In genomic region chr1:72649974-72650373, GRCh38 we compare ENCODE assay signal across 27 cellular contexts.
A peak's percentile ranks its signal among the peaks of the same experiment; 100 is the strongest.
DNase-seq lines count a peak whose midpoint lies in the region; FAIRE-seq and TF ChIP-seq lines count a peak whose summit lies in the region.
"Had no signal": no experiment of that assay in that cellular context is flagged by ENCODE, and none has a peak within 500 bp of the region (broad histone marks: within the 10 kb centered on the region; RNA-seq: fewer than 3 reads in every experiment).

No MANE protein-coding gene starts in this region.

- peaks cover 14% of the 10 kb centered on the region for H3K27me3 ChIP-seq in astrocyte (ENCODE audit: insufficient read depth, low read length)
- H3K27me3 ChIP-seq in skeletal muscle satellite cell (ENCODE audit: control insufficient read depth, insufficient read depth, low read length), result no peaks in the 10 kb centered on the region
- H3K27me3 ChIP-seq: heart right ventricle, spleen, testis had no signal

- H3K4me1 ChIP-seq in astrocyte (ENCODE audit: insufficient read depth, low read length) (no peaks in the 10 kb centered on the region), skeletal muscle satellite cell (ENCODE audit: control insufficient read depth, insufficient read depth, low read length) (peaks cover 19% of the 10 kb centered on the region)
- H3K4me1 ChIP-seq: heart right ventricle, spleen, uterus had no signal

- FAIRE-seq in astrocyte (lab: Jason Lieb, UNC), result no peak
- FAIRE-seq: G401.6, H1 had no signal

- H3K27me3 Mint-ChIP-seq in astrocyte (ENCODE audit: low read depth, unreplicated experiment), result no peaks in the 10 kb centered on the region
- H3K27me3 Mint-ChIP-seq: activated CD4-positive, alpha-beta T cell treated with anti-CD3 and anti-CD28 coated beads for 36 hours had no signal

- H3K9me3 ChIP-seq in astrocyte (ENCODE audit: insufficient read depth, low read depth, low read length), result no peaks in the 10 kb centered on the region
- H3K9me3 ChIP-seq in skeletal muscle satellite cell (replicated peaks; ENCODE audit: low read length), result no peaks in the 10 kb centered on the region
- H3K9me3 ChIP-seq: heart right ventricle, testis, uterus had no signal

- H3K4me1 Mint-ChIP-seq in astrocyte (ENCODE audit: low read depth, unreplicated experiment), result no peaks in the 10 kb centered on the region
- H3K4me1 Mint-ChIP-seq: activated CD4-positive, alpha-beta T cell treated with anti-CD3 and anti-CD28 coated beads for 36 hours had no signal

- no peaks in the 10 kb centered on the region for H3K36me3 ChIP-seq in astrocyte (ENCODE audit: insufficient read depth, low read length)
- H3K36me3 ChIP-seq in skeletal muscle satellite cell (ENCODE audit: insufficient read depth, low read length), result no peaks in the 10 kb centered on the region
- H3K36me3 ChIP-seq: heart right ventricle, spleen, uterus had no signal

- no peak overlapping the region for H3K27ac Mint-ChIP-seq in astrocyte (ENCODE audit: unreplicated experiment)
- H3K27ac Mint-ChIP-seq: activated CD4-positive, alpha-beta T cell treated with anti-CD3 and anti-CD28 coated beads for 36 hours; CD8-positive, alpha-beta T cell; endodermal cell; T-helper 1 cell treated with Interleukin-12 subunit alpha and Interleukin-12 subunit beta and Interleukin-4 antibody, amounts not matched to agents 30 μg/mL and 1 μg/mL, for 36 hours had no signal

- H3K9me3 Mint-ChIP-seq in astrocyte (ENCODE audit: unreplicated experiment), result no peaks in the 10 kb centered on the region
- H3K9me3 Mint-ChIP-seq: CD8-positive, alpha-beta T cell; endodermal cell; T-helper 1 cell treated with Interleukin-12 subunit alpha and Interleukin-12 subunit beta and Interleukin-4 antibody, amounts not matched to agents 30 μg/mL and 1 μg/mL, for 36 hours had no signal

- H3K4me3 Mint-ChIP-seq in astrocyte (ENCODE audit: unreplicated experiment), result no peak overlapping the region
- H3K4me3 Mint-ChIP-seq: activated CD4-positive, alpha-beta T cell treated with anti-CD3 and anti-CD28 coated beads for 36 hours; CD8-positive, alpha-beta T cell; endodermal cell; T-helper 1 cell treated with Interleukin-12 subunit alpha and Interleukin-12 subunit beta and Interleukin-4 antibody, amounts not matched to agents 30 μg/mL and 1 μg/mL, for 36 hours had no signal

- no peak overlapping the region for H3K27ac ChIP-seq in astrocyte (ENCODE audit: low read depth, low read length)
- H3K27ac ChIP-seq: coronary artery, heart right ventricle, spleen, testis, uterus had no signal

- H2AFZ ChIP-seq in astrocyte (ENCODE audit: low read depth, low read length), result no peak overlapping the region

- no peak overlapping the region for H3K4me3 ChIP-seq in astrocyte (ENCODE audit: insufficient read depth, low read depth, low read length)
- H3K4me3 ChIP-seq in fibroblast of pulmonary artery (replicated peaks; ENCODE audit: low read depth, low read length), result no peak overlapping the region
- H3K4me3 ChIP-seq in skeletal muscle satellite cell (ENCODE audit: low read length), result no peak overlapping the region
- H3K4me3 ChIP-seq: coronary artery, heart right ventricle, spleen, testis, uterus had no signal

- DNase-seq in ELR (ENCODE audit: low read depth) (peak; percentile 8), astrocyte (ENCODE audit: low read depth) (peak; percentile 8), fibroblast of pulmonary artery (ENCODE audit: low read depth) (peak; percentile 6), T-helper 1 cell (no peak), NCI-H2081 (lab: John Stamatoyannopoulos, UW) (no peak), NCI-H2227 (lab: John Stamatoyannopoulos, UW; ENCODE audit: unreplicated experiment) (no peak)
- DNase-seq: activated CD4-positive, alpha-beta T cell treated with anti-CD3 and anti-CD28 coated beads for 36 hours; activated CD8-positive, alpha-beta memory T cell treated with anti-CD3 and anti-CD28 coated beads for 24 hours; activated T-cell treated with anti-CD3 and anti-CD28 coated beads, Interleukin-2, amount 50 U/mL, for 1 hour; CD8-positive, alpha-beta T cell; endodermal cell; heart right ventricle; KBM-7; left cardiac atrium; mesendoderm; NCI-H1436 treated with DMSO at 0.1 percent for 48 hours; NCI-H526; stimulated activated CD4-positive, alpha-beta T cell treated with anti-CD3 and anti-CD28 coated beads, Interleukin-2, amount 100 ng/mL, for 48 hours; stimulated activated naive CD4-positive, alpha-beta T cell; testis; uterus had no signal

- no peaks in the 10 kb centered on the region for H3K79me2 ChIP-seq in astrocyte (ENCODE audit: insufficient read depth, low read length)

- H3K9ac ChIP-seq in astrocyte (ENCODE audit: low read length), result no peak overlapping the region
- H3K9ac ChIP-seq in skeletal muscle satellite cell (ENCODE audit: low read depth, low read length), result no peak overlapping the region

- TF ChIP-seq CTCF in astrocyte (IDR thresholded peaks at IDR 0.05; ENCODE audit: insufficient read depth, low read depth, low read length) (no peak), fibroblast of pulmonary artery (IDR thresholded peaks at IDR 0.05; ENCODE audit: low read length, missing control alignments) (no peak)

- no peaks in the 10 kb centered on the region for H3K36me3 Mint-ChIP-seq in astrocyte (ENCODE audit: low read depth, unreplicated experiment)
- H3K36me3 Mint-ChIP-seq: CD8-positive, alpha-beta T cell had no signal

- no peaks in the 10 kb centered on the region for H4K20me1 ChIP-seq in astrocyte (ENCODE audit: insufficient read depth, low read length)

- H3K4me2 ChIP-seq in astrocyte (ENCODE audit: low read length), result no peak overlapping the region
- H3K4me2 ChIP-seq in skeletal muscle satellite cell (ENCODE audit: low read length), result peak overlapping the region; percentile 47

Comparison
In these comparisons a context has a peak if more than half of its experiments do, and no peak if none do; other contexts are left out.
1. DNase-seq: peak in ELR (single experiment), astrocyte (single experiment) and fibroblast of pulmonary artery (single experiment); none in T-helper 1 cell (0 of 5), NCI-H2081 (0 of 2) and NCI-H2227 (single experiment).